8 cellular contexts compared by ENCODE assay signal in the genomic region with DNA sequence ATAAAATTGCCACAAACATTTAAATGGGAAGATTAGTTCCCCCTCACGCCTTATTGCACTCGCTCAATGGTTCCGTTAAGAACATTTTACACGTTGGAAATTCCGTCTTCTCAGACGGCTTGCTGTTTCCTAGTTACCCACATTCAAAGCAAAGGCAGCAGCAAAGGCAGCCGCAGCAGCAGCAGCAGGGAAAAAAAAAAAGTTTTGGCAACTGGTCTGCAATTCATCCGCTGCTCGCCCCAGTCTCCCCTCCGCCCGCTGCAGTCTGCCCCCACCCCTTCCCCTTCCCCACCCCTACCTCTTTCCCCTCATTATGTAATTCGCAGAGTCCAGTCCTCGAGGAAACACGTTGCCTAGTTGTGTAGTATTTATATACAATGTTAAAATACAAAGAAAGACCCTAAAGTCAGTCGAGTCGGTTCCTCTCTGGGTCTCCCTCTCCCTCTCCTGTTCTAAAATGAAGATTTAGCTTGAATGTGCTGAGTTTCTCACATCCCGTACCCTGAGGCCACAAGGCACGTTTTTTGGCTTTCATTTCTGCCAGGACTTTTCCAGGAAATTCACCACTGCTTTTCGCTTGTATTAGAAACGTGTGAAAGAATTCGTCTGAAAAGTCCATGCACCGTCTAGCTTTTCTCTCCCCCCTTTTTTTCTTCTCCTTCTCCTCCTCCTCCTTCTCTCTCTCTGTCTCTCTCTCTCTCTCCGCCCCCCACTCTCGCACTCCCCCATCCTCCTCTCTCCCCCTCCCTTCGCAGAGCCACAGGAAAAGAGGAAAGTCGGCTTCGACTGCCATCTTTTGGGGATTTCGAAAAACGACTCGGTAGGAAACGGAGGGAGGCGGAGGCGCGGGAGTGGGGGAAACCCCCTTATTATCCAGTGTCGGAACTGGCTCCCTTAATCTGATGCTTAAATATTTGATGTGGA.
DNase-seq lines count a peak whose midpoint lies in the region; ATAC-seq and TF ChIP-seq lines count a peak whose summit lies in the region.

No MANE protein-coding gene starts in this region.

- no peaks in the 10 kb centered on the region for H3K36me3 ChIP-seq in neural progenitor cell

- no peaks in the 10 kb centered on the region for H3K79me2 ChIP-seq in neural progenitor cell (ENCODE audit: low read depth)

- H3K27ac ChIP-seq in neural progenitor cell, result peak overlapping the region; percentile 83

- H3K9me3 ChIP-seq in neural progenitor cell (ENCODE audit: low read depth), result no peaks in the 10 kb centered on the region

- H2AFZ ChIP-seq in neural progenitor cell (replicated peaks), result peak overlapping the region; percentile 82

- ATAC-seq in HG02588 (IDR thresholded peaks at IDR 0.05; ENCODE audit: unreplicated experiment), result no peak
- ATAC-seq in HG02870 (IDR thresholded peaks at IDR 0.05; ENCODE audit: unreplicated experiment), result no peak

- DNase-seq in GM03348 (ENCODE audit: low spot score) (peak; percentile 89), NCI-H1694 (lab: John Stamatoyannopoulos, UW) (peak; percentile 82), globus pallidus (ENCODE audit: low spot score) (peak; percentile 87), neural progenitor cell (ENCODE audit: low spot score) (peak; percentile 94)
- DNase-seq in activated CD8-positive, alpha-beta memory T cell treated with anti-CD3 and anti-CD28 coated beads, Interleukin-2, amount 50 U/mL, for 4 hours, result no peak

- peaks cover 53% of the 10 kb centered on the region for H3K4me1 ChIP-seq in neural progenitor cell

- no peaks in the 10 kb centered on the region for H3K36me3 Mint-ChIP-seq in neural progenitor cell

- H3F3A ChIP-seq in neural progenitor cell (ENCODE audit: low read depth), result peaks cover 47% of the 10 kb centered on the region

- H3K27me3 ChIP-seq in neural progenitor cell, result peaks cover 42% of the 10 kb centered on the region

- peak; percentile 46 for TF ChIP-seq CTCF in WI38 (IDR thresholded peaks at IDR 0.05; ENCODE audit: low read depth, low read length)
- peak; percentile 69 for TF ChIP-seq CTCF in neural progenitor cell (IDR thresholded peaks at IDR 0.05)

- H3K4me3 ChIP-seq in WI38 (ENCODE audit: low read depth, low read length), result peak overlapping the region; percentile 62
- H3K4me3 ChIP-seq in neural progenitor cell, result peak overlapping the region; percentile 75

- H3K27me3 Mint-ChIP-seq in neural progenitor cell (ENCODE audit: insufficient read depth, low read depth), result peaks cover 32% of the 10 kb centered on the region

- peak overlapping the region; percentile 81 for H3K4me2 ChIP-seq in neural progenitor cell

- H3K9me3 Mint-ChIP-seq in neural progenitor cell, result no peaks in the 10 kb centered on the region

- peaks cover 10% of the 10 kb centered on the region for H4K20me1 ChIP-seq in neural progenitor cell (ENCODE audit: low read depth)

- peak overlapping the region; percentile 95 for H3K27ac Mint-ChIP-seq in neural progenitor cell

- peaks cover 56% of the 10 kb centered on the region for H3K4me1 Mint-ChIP-seq in neural progenitor cell

- peak overlapping the region; percentile 91 for H3K4me3 Mint-ChIP-seq in neural progenitor cell

- no peak overlapping the region for H3K9ac ChIP-seq in neural progenitor cell
